ENCODE assay signal across 8 cellular contexts in the genomic region with DNA sequence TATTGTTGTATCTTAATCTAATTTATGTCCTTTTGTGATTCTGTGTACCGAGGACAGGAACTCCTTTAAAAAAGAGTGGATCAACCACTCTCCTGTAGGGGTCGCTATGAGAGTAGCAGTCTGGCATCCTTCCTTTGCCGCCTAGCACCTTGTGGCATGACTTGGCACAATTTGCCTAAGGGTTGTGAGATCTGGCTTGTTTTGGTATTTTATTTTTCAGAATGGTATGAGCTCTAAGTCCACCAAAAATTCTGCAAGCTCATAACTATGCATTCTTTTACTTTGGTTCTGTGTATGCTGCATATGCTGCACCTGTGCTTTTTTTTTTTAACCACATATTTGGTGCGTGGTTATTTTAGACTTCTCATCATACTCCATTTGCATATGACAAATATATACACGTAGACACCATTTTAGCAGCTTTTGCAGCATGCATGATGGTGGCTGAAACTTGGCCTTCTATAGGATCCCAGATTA.
DNase-seq lines count a peak whose midpoint lies in the region; ATAC-seq and TF ChIP-seq lines count a peak whose summit lies in the region.

No MANE protein-coding gene starts in this region.

- H3K27me3 ChIP-seq in GM23338 (ENCODE audit: insufficient read depth) (no peaks in the 10 kb centered on the region), aorta (ENCODE audit: control insufficient read depth in 1 of 2, insufficient read depth in 2 of 2, low read length in 1 of 2) (no peaks in the 10 kb centered on the region)

- H3K36me3 Mint-ChIP-seq in GM23338 (ENCODE audit: low read depth), result peaks cover 13% of the 10 kb centered on the region; the same call in 2 of the 3 replicates
- H3K36me3 Mint-ChIP-seq in IgD-negative memory B cell, result peaks cover 2% of the 10 kb centered on the region
- no peaks in the 10 kb centered on the region for H3K36me3 Mint-ChIP-seq in activated CD4-positive, alpha-beta memory T cell treated with anti-CD3 and anti-CD28 coated beads, Interleukin-2, amount 10 ng/mL, durations not matched to agents 7 days and 5 days (ENCODE audit: low read depth)

- H3K4me3 Mint-ChIP-seq in GM23338, result no peak overlapping the region
- H3K4me3 Mint-ChIP-seq in IgD-negative memory B cell, result peak overlapping the region; percentile 87 to 96 (median 90)
- H3K4me3 Mint-ChIP-seq in activated CD4-positive, alpha-beta memory T cell treated with anti-CD3 and anti-CD28 coated beads, Interleukin-2, amount 10 ng/mL, durations not matched to agents 7 days and 5 days, result no peak overlapping the region

- H3K27me3 Mint-ChIP-seq in GM23338 (ENCODE audit: insufficient read depth, low read depth, poor library complexity) (peaks cover 4% of the 10 kb centered on the region), IgD-negative memory B cell (no peaks in the 10 kb centered on the region)
- H3K27me3 Mint-ChIP-seq in activated CD4-positive, alpha-beta memory T cell treated with anti-CD3 and anti-CD28 coated beads, Interleukin-2, amount 10 ng/mL, durations not matched to agents 7 days and 5 days, result no peaks in the 10 kb centered on the region

- no peaks in the 10 kb centered on the region for H3K9me3 ChIP-seq in aorta (ENCODE audit: control insufficient read depth, low read length)

- H3K27ac ChIP-seq in GM23338 (ENCODE audit: low read depth), result peak overlapping the region; percentile 75; the same call in 1 of the 2 replicates
- H3K27ac ChIP-seq in aorta (ENCODE audit: low read depth in 1 of 2, low read length in 2 of 2), result no peak overlapping the region

- H4K20me1 ChIP-seq in GM23338 (replicated peaks; ENCODE audit: insufficient read depth), result no peaks in the 10 kb centered on the region

- peak; percentile 87 for ATAC-seq in GM23338
- peak; percentile 70 for ATAC-seq in left colon
- ATAC-seq in aorta (ENCODE audit: low FRiP score), result no peak

- POLR2A ChIA-PET in activated CD4-positive, alpha-beta memory T cell treated with anti-CD3 and anti-CD28 coated beads, Interleukin-2, amount 10 ng/mL, durations not matched to agents 7 days and 5 days (lab: Charles Lee), result no interaction called here

- peaks cover 66% of the 10 kb centered on the region for H3K4me1 Mint-ChIP-seq in GM23338
- H3K4me1 Mint-ChIP-seq in IgD-negative memory B cell, result peaks cover 44 to 53% (median 51%) of the 10 kb centered on the region in 3 donors
- no peaks in the 10 kb centered on the region for H3K4me1 Mint-ChIP-seq in activated CD4-positive, alpha-beta memory T cell treated with anti-CD3 and anti-CD28 coated beads, Interleukin-2, amount 10 ng/mL, durations not matched to agents 7 days and 5 days

- peaks cover 25% of the 10 kb centered on the region for H3K79me2 ChIP-seq in GM23338 (replicated peaks; ENCODE audit: insufficient read depth)

- H3K4me1 ChIP-seq in GM23338 (ENCODE audit: insufficient read depth) (peaks cover 38% of the 10 kb centered on the region), aorta (ENCODE audit: control insufficient read depth in 1 of 2, insufficient read depth in 2 of 2, low read length in 2 of 2) (peaks cover 0 to 14% of the 10 kb centered on the region in 2 donors)

- DNase-seq in activated CD4-positive, alpha-beta T cell treated with anti-CD3 and anti-CD28 coated beads for 48 hours, result peak; percentile 18
- DNase-seq in activated CD4-positive, alpha-beta T cell treated with anti-CD3 and anti-CD28 coated beads for 4 hours, result no peak
- peak; percentile 93 for DNase-seq in GM23338 (ENCODE audit: low spot score)
- peak; percentile 30 to 34 for DNase-seq in left colon
- DNase-seq in aorta, result no peak
- no peak for DNase-seq in activated CD4-positive, alpha-beta memory T cell treated with anti-CD3 and anti-CD28 coated beads, Interleukin-2, amount 10 ng/mL, durations not matched to agents 7 days and 5 days

- no peak overlapping the region for H2AFZ ChIP-seq in GM23338

- TF ChIP-seq CTCF in GM23338 (conservative IDR thresholded peaks at IDR 0.05; ENCODE audit: low read depth in 2 of 2) (peak; percentile 91 to 99), WI38 (IDR thresholded peaks at IDR 0.05; ENCODE audit: low read depth, low read length) (peak; percentile 43; the same call in 1 of the 2 replicates)

- H3K4me3 ChIP-seq in GM23338 (no peak overlapping the region), WI38 (ENCODE audit: low read depth, low read length) (no peak overlapping the region), aorta (ENCODE audit: low read length in 2 of 2) (no peak overlapping the region)

- H3K9me2 ChIP-seq in GM23338 (ENCODE audit: insufficient read depth), result no peaks in the 10 kb centered on the region

- 47 to 52% methylated on average over 5 of the region's 5 CpGs for WGBS in aorta, 2 donors

- intact Hi-C loops in left colon (cut with DNase I, micrococcal nuclease) (no loop called here), aorta (cut with DNase I) (loop anchor here in 1 of 2 donors (10.0 kb wide), 1 partner anchor 114 kb away; the partner anchor contains the start of gene CDK14)

- H3K27ac Mint-ChIP-seq in GM23338 (peak overlapping the region; percentile 80), IgD-negative memory B cell (peak overlapping the region; percentile 76 to 97 (median 82))
- no peak overlapping the region for H3K27ac Mint-ChIP-seq in activated CD4-positive, alpha-beta memory T cell treated with anti-CD3 and anti-CD28 coated beads, Interleukin-2, amount 10 ng/mL, durations not matched to agents 7 days and 5 days

- peak overlapping the region; percentile 8; the same call in 1 of the 2 replicates for H3K4me2 ChIP-seq in GM23338

- no peaks in the 10 kb centered on the region for H3K36me3 ChIP-seq in GM23338 (ENCODE audit: insufficient read depth)
- H3K36me3 ChIP-seq in aorta (ENCODE audit: control insufficient read depth in 1 of 2, insufficient read depth in 2 of 2, low read length in 1 of 2), result no peaks in the 10 kb centered on the region

- H3K9me3 Mint-ChIP-seq in GM23338, result peaks cover 6% of the 10 kb centered on the region
- H3K9me3 Mint-ChIP-seq in IgD-negative memory B cell, result no peaks in the 10 kb centered on the region
- H3K9me3 Mint-ChIP-seq in activated CD4-positive, alpha-beta memory T cell treated with anti-CD3 and anti-CD28 coated beads, Interleukin-2, amount 10 ng/mL, durations not matched to agents 7 days and 5 days, result no peaks in the 10 kb centered on the region

- no peaks in the 10 kb centered on the region for H3F3A ChIP-seq in GM23338 (replicated peaks; ENCODE audit: low read depth)

- CTCF ChIA-PET in activated CD4-positive, alpha-beta memory T cell treated with anti-CD3 and anti-CD28 coated beads, Interleukin-2, amount 10 ng/mL, durations not matched to agents 7 days and 5 days (lab: Charles Lee), result no interaction called here

TF ChIP-seq in GM23338, 12 proteins besides CTCF, POLR2A, EP300 and RAD21 (continues in another document):
- TF ChIP-seq, protein P1, sequence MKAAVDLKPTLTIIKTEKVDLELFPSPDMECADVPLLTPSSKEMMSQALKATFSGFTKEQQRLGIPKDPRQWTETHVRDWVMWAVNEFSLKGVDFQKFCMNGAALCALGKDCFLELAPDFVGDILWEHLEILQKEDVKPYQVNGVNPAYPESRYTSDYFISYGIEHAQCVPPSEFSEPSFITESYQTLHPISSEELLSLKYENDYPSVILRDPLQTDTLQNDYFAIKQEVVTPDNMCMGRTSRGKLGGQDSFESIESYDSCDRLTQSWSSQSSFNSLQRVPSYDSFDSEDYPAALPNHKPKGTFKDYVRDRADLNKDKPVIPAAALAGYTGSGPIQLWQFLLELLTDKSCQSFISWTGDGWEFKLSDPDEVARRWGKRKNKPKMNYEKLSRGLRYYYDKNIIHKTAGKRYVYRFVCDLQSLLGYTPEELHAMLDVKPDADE (IDR thresholded peaks at IDR 0.05), result no peak
- TF ChIP-seq JUNB (IDR thresholded peaks at IDR 0.05; ENCODE audit: unreplicated experiment) (no peak), CREB1 (CRISPR knock-in tag; IDR thresholded peaks at IDR 0.05; ENCODE audit: low read depth) (no peak), ZNF114 (CRISPR knock-in tag; IDR thresholded peaks at IDR 0.05) (no peak), POLR2AphosphoS5 (IDR thresholded peaks at IDR 0.05; ENCODE audit: low read depth) (no peak), EZH2phosphoT487 (IDR thresholded peaks at IDR 0.05; ENCODE audit: unreplicated experiment) (no peak)
- TF ChIP-seq, protein P2, sequence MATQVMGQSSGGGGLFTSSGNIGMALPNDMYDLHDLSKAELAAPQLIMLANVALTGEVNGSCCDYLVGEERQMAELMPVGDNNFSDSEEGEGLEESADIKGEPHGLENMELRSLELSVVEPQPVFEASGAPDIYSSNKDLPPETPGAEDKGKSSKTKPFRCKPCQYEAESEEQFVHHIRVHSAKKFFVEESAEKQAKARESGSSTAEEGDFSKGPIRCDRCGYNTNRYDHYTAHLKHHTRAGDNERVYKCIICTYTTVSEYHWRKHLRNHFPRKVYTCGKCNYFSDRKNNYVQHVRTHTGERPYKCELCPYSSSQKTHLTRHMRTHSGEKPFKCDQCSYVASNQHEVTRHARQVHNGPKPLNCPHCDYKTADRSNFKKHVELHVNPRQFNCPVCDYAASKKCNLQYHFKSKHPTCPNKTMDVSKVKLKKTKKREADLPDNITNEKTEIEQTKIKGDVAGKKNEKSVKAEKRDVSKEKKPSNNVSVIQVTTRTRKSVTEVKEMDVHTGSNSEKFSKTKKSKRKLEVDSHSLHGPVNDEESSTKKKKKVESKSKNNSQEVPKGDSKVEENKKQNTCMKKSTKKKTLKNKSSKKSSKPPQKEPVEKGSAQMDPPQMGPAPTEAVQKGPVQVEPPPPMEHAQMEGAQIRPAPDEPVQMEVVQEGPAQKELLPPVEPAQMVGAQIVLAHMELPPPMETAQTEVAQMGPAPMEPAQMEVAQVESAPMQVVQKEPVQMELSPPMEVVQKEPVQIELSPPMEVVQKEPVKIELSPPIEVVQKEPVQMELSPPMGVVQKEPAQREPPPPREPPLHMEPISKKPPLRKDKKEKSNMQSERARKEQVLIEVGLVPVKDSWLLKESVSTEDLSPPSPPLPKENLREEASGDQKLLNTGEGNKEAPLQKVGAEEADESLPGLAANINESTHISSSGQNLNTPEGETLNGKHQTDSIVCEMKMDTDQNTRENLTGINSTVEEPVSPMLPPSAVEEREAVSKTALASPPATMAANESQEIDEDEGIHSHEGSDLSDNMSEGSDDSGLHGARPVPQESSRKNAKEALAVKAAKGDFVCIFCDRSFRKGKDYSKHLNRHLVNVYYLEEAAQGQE (IDR thresholded peaks at IDR 0.05; ENCODE audit: unreplicated experiment), result no peak

Comparison
In these comparisons a context has a peak if more than half of its experiments do, and no peak if none do; other contexts are left out.
1. DNase-seq: peak in activated CD4-positive, alpha-beta T cell treated with anti-CD3 and anti-CD28 coated beads for 48 hours (single experiment), GM23338 (single experiment) and left colon (2 of 2); none in activated CD4-positive, alpha-beta T cell treated with anti-CD3 and anti-CD28 coated beads for 4 hours (0 of 2), aorta (0 of 2) and activated CD4-positive, alpha-beta memory T cell treated with anti-CD3 and anti-CD28 coated beads, Interleukin-2, amount 10 ng/mL, durations not matched to agents 7 days and 5 days (single experiment).
2. H3K4me3 Mint-ChIP-seq: peak in IgD-negative memory B cell (4 of 4); none in GM23338 (single experiment) and activated CD4-positive, alpha-beta memory T cell treated with anti-CD3 and anti-CD28 coated beads, Interleukin-2, amount 10 ng/mL, durations not matched to agents 7 days and 5 days (single experiment).